Comparison of ENCODE assay signal across 22 cellular contexts in the genomic region with DNA sequence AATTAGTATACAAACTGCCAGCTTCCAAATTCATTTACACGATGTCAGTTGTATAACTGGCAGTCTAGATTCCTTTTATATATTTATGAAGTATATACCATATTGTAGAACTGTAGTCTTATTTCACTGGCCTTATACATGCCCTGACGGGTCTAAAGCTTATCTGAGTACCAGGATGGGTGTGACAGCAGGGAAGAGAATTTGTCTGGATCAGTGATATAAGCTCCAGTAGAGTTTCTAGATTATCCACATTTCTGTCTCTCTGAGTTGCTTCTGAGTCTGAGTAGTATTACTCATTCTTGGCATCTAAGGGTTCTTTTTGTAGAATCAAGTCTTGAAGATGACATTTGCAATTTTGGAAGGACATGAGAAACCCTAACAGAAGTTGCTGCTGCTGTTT.
"Had no signal": no experiment of that assay in that cellular context is flagged by ENCODE, and none has a peak within 500 bp of the region (broad histone marks: within the 10 kb centered on the region; RNA-seq: fewer than 3 reads in every experiment).

No MANE protein-coding gene starts in this region.

- H3K36me3 ChIP-seq: adrenal gland, left lung, sigmoid colon, thoracic aorta, upper lobe of right lung had no signal

- DNase-seq: activated CD4-positive, alpha-beta T cell treated with anti-CD3 and anti-CD28 coated beads for 1 hour; activated gamma-delta T cell treated with Interleukin-2 at 50 U/mL for 16 hours; activated T-cell treated with anti-CD3 and anti-CD28 coated beads, Interleukin-2, amount 50 U/mL, for 1 hour; adrenal gland; cerebellar nuclear complex; cortex of kidney; endodermal cell; kidney glomerular epithelial cell; left lung; natural killer cell; retina; sigmoid colon; stimulated activated CD4-positive, alpha-beta T cell treated with anti-CD3 and anti-CD28 coated beads, Interleukin-2, amount 100 ng/mL, for 48 hours; stimulated activated CD8-positive, alpha-beta memory T cell treated with anti-CD3 and anti-CD28 coated beads, Interleukin-4, amount 100 ng/mL, for 48 hours; stimulated activated naive CD4-positive, alpha-beta T cell; T-helper 1 cell; upper lobe of right lung had no signal

- H3K4me1 ChIP-seq: adrenal gland, ascending aorta, left lung, sigmoid colon, upper lobe of right lung had no signal

- H3K4me3 ChIP-seq: adrenal gland, ascending aorta, left lung, lung, sigmoid colon, thoracic aorta, upper lobe of right lung had no signal

- H3K9me3 ChIP-seq: adrenal gland, ascending aorta, left lung, sigmoid colon, thoracic aorta, upper lobe of right lung had no signal

- ATAC-seq: activated naive CD4-positive, alpha-beta T cell treated with anti-CD3 and anti-CD28 coated beads, Interleukin-2, amount 50 U/mL, for 72 hours; left lung; natural killer cell; SK-N-SH treated with all-trans-retinoic acid at 6 μM for 48 hours; upper lobe of right lung had no signal

- H3K27ac ChIP-seq: adrenal gland, ascending aorta, left lung, sigmoid colon, thoracic aorta, upper lobe of right lung had no signal

- H3K27me3 ChIP-seq: adrenal gland, ascending aorta, left lung, sigmoid colon, upper lobe of right lung had no signal
